ENCODE assay signal across 17 cellular contexts in the genomic region with DNA sequence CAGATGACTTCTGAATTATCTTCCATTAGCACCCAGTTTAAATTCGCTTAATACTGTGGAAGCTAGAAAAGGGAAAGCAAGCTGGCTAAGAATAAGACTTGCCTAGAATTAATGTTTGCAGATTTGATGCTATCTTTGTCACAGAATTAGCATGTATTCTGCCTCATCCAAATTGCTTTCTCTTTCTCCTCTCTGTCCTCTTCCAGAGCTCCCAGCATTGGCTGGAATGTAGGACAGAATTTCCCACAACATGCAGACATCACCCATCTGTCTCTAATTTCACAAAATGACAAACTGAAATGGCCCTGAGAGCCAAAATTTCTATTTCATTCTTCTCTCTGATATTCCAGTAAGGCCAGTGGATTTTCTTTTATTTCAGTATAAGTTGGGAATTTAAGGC.
DNase-seq lines count a peak whose midpoint lies in the region; ATAC-seq and TF ChIP-seq lines count a peak whose summit lies in the region.
"Had no signal": no experiment of that assay in that cellular context is flagged by ENCODE, and none has a peak within 500 bp of the region (broad histone marks: within the 10 kb centered on the region; RNA-seq: fewer than 3 reads in every experiment).

No MANE protein-coding gene starts in this region.

- 63% methylated on average over 1 of the region's 1 CpG for WGBS in prostate gland

- no peak overlapping the region for H3K4me3 Mint-ChIP-seq in activated CD4-positive, alpha-beta T cell treated with anti-CD3 and anti-CD28 coated beads for 36 hours
- H3K4me3 Mint-ChIP-seq: CD4-positive, alpha-beta memory T cell; HFFc6 had no signal

- H3K27ac Mint-ChIP-seq in activated CD4-positive, alpha-beta T cell treated with anti-CD3 and anti-CD28 coated beads for 36 hours = no peak overlapping the region
- H3K27ac Mint-ChIP-seq: CD4-positive, alpha-beta memory T cell; HFFc6 had no signal

- H3K27me3 Mint-ChIP-seq in activated CD4-positive, alpha-beta T cell treated with anti-CD3 and anti-CD28 coated beads for 36 hours = no peaks in the 10 kb centered on the region

- peak overlapping the region; percentile 21 to 36 for H3K27ac ChIP-seq in prostate gland
- H3K27ac ChIP-seq: BLaER1 had no signal

- intact Hi-C loops in Right ventricle myocardium superior (cut with DNase I) = no loop called here
- intact Hi-C loops in cardiac septum (cut with DNase I) = no loop called here
- intact Hi-C loops in left ventricle myocardium superior (cut with micrococcal nuclease) = no loop called here
- intact Hi-C loops in prostate gland (cut with DNase I) = no loop called here
- intact Hi-C loops in activated CD4-positive, alpha-beta T cell treated with anti-CD3 and anti-CD28 coated beads for 36 hours (cut with DNase I, micrococcal nuclease) = no loop called here

- no peak for TF ChIP-seq POLR2A in prostate gland (IDR thresholded peaks at IDR 0.05)

- DNase-seq in Right ventricle myocardium superior (no peak), cardiac septum (ENCODE audit: low spot score) (no peak), left ventricle myocardium superior (no peak), prostate gland (ENCODE audit: low spot score) (no peak), NCI-H446 treated with DMSO at 0.1 percent for 48 hours (lab: John Stamatoyannopoulos, UW) (no peak), HK-2 (ENCODE audit: unreplicated experiment) (no peak)
- no peak for DNase-seq in activated CD4-positive, alpha-beta T cell treated with anti-CD3 and anti-CD28 coated beads for 36 hours
- DNase-seq: CD4-positive, alpha-beta memory T cell; DMS153; HFFc6; KG1; MV-4-11; NCI-H1930; NCI-H226; NCI-H524 treated with DMSO at 0.1 percent for 48 hours had no signal

- H3K4me1 ChIP-seq in prostate gland (replicated peaks) = no peaks in the 10 kb centered on the region
- H3K4me1 ChIP-seq: BLaER1 had no signal

- CTCF ChIA-PET in activated CD4-positive, alpha-beta T cell treated with anti-CD3 and anti-CD28 coated beads for 36 hours (lab: Charles Lee) = no interaction called here

- H3K9me3 Mint-ChIP-seq in activated CD4-positive, alpha-beta T cell treated with anti-CD3 and anti-CD28 coated beads for 36 hours (ENCODE audit: low read depth) = no peaks in the 10 kb centered on the region

- no peaks in the 10 kb centered on the region for H3K27me3 ChIP-seq in prostate gland (replicated peaks; ENCODE audit: insufficient read depth)
- H3K27me3 ChIP-seq: BLaER1 had no signal

- H3K36me3 ChIP-seq in prostate gland = no peaks in the 10 kb centered on the region
- H3K36me3 ChIP-seq: BLaER1 had no signal

- POLR2A ChIA-PET in activated CD4-positive, alpha-beta T cell treated with anti-CD3 and anti-CD28 coated beads for 36 hours (lab: Charles Lee) = no interaction called here

- TF ChIP-seq CTCF in prostate gland (IDR thresholded peaks at IDR 0.05) = no peak

- H3K4me1 Mint-ChIP-seq in activated CD4-positive, alpha-beta T cell treated with anti-CD3 and anti-CD28 coated beads for 36 hours = no peaks in the 10 kb centered on the region
- H3K4me1 Mint-ChIP-seq: CD4-positive, alpha-beta memory T cell had no signal

- peak; percentile 43 for ATAC-seq in Right ventricle myocardium superior (ENCODE audit: poor library complexity)
- peak; percentile 58 for ATAC-seq in left ventricle myocardium superior
- no peak for ATAC-seq in activated CD4-positive, alpha-beta T cell treated with anti-CD3 and anti-CD28 coated beads for 36 hours
- ATAC-seq: GM12878 had no signal

- no peaks in the 10 kb centered on the region for H3K36me3 Mint-ChIP-seq in activated CD4-positive, alpha-beta T cell treated with anti-CD3 and anti-CD28 coated beads for 36 hours (ENCODE audit: low read depth)
- H3K36me3 Mint-ChIP-seq: CD4-positive, alpha-beta memory T cell had no signal

- H3K9me3 ChIP-seq in prostate gland = no peaks in the 10 kb centered on the region
- H3K9me3 ChIP-seq: BLaER1 had no signal

- no peak overlapping the region for H3K4me3 ChIP-seq in prostate gland
- H3K4me3 ChIP-seq: BLaER1, GM12878 had no signal
